Comparison of ENCODE assay signal across 8 cellular contexts in genomic region chr1:41496080-41497055, GRCh38. TPM values are rescaled to one million over a fixed set of nuclear protein-coding genes. Genes with fewer than 3 reads are reported as not detected.
DNase-seq lines count a peak whose midpoint lies in the region; ATAC-seq, FAIRE-seq and TF ChIP-seq lines count a peak whose summit lies in the region.

No MANE protein-coding gene starts in this region.

- H3K27ac ChIP-seq in pancreas (peak overlapping the region; percentile 62 to 77 (median 66)), Karpas-422 (ENCODE audit: low read length) (no peak overlapping the region)

- DNase-seq in GM06990 (ENCODE audit: extremely low read depth, insufficient read length), result peak; percentile 59
- peak; percentile 88 for DNase-seq in LHCN-M2 (ENCODE audit: low read depth)
- peak; percentile 55 for DNase-seq in foreskin melanocyte
- peak in 5 of 6 donors; percentile 78 to 90 (median 84) for DNase-seq in pancreas
- no peak for DNase-seq in Karpas-422
- no peak for DNase-seq in NCI-H2081 treated with DMSO at 0.1 percent for 48 hours (lab: John Stamatoyannopoulos, UW)

- peaks cover 14% of the 10 kb centered on the region for H3K27me3 Mint-ChIP-seq in activated T-helper 17 cell treated with anti-CD3 and anti-CD28 coated beads, Interleukin-2, amount 50 U/mL, for 72 hours

- H3K4me1 ChIP-seq in pancreas, result peaks cover 18 to 44% (median 25%) of the 10 kb centered on the region in 3 donors
- peaks cover 3% of the 10 kb centered on the region for H3K4me1 ChIP-seq in Karpas-422 (ENCODE audit: low read length)

- H3K27me3 ChIP-seq in GM06990 (replicated peaks; ENCODE audit: control insufficient read depth, insufficient read depth, low read length) (no peaks in the 10 kb centered on the region; the same call in 1 of the 2 replicates), pancreas (no peaks in the 10 kb centered on the region), Karpas-422 (ENCODE audit: low read length) (no peaks in the 10 kb centered on the region)

- no peaks in the 10 kb centered on the region for H3K9me3 Mint-ChIP-seq in activated T-helper 17 cell treated with anti-CD3 and anti-CD28 coated beads, Interleukin-2, amount 50 U/mL, for 72 hours

- no peaks in the 10 kb centered on the region for H3K9me2 ChIP-seq in Karpas-422 (replicated peaks; ENCODE audit: insufficient read depth, low read length)

- no peak overlapping the region for H3K9ac ChIP-seq in Karpas-422 (ENCODE audit: low read length)

- 19 to 20% methylated on average over 49 to 74 of the region's 74 CpGs for WGBS in pancreas, 2 donors

- no peaks in the 10 kb centered on the region for H3K9me3 ChIP-seq in pancreas
- no peaks in the 10 kb centered on the region for H3K9me3 ChIP-seq in Karpas-422 (ENCODE audit: low read length)

- H3K4me2 ChIP-seq in Karpas-422 (ENCODE audit: low read depth, low read length, poor library complexity, severe bottlenecking), result no peak overlapping the region

- no peaks in the 10 kb centered on the region for H4K20me1 ChIP-seq in Karpas-422 (ENCODE audit: insufficient read depth, low read depth, low read length)

- peak overlapping the region; percentile 52 for H3K4me3 Mint-ChIP-seq in activated T-helper 17 cell treated with anti-CD3 and anti-CD28 coated beads, Interleukin-2, amount 50 U/mL, for 72 hours

- intact Hi-C loops in pancreas (cut with DNase I), result no loop called here

- no peak overlapping the region for H2AFZ ChIP-seq in Karpas-422 (ENCODE audit: low read length)

- TF ChIP-seq CTCF in GM06990 (IDR thresholded peaks at IDR 0.05; ENCODE audit: insufficient read depth, low read length, poor library complexity, severe bottlenecking) (no peak), pancreas (IDR thresholded peaks at IDR 0.05) (no peak)

- no peak for FAIRE-seq in pancreas (lab: Jason Lieb, UNC)

- ATAC-seq in activated T-helper 17 cell treated with anti-CD3 and anti-CD28 coated beads, Interleukin-2, amount 50 U/mL, for 72 hours (replicated peaks), result peak; percentile 90
- ATAC-seq in pancreas, result peak; percentile 44 to 66 (median 50)
- no peak for ATAC-seq in HG02623 (IDR thresholded peaks at IDR 0.05; ENCODE audit: unreplicated experiment)

- H3K36me3 ChIP-seq in GM06990 (ENCODE audit: control insufficient read depth, insufficient read depth, low read length) (no peaks in the 10 kb centered on the region), pancreas (no peaks in the 10 kb centered on the region), Karpas-422 (ENCODE audit: insufficient read depth, low read length) (no peaks in the 10 kb centered on the region)

- no peaks in the 10 kb centered on the region for H3K4me1 Mint-ChIP-seq in activated T-helper 17 cell treated with anti-CD3 and anti-CD28 coated beads, Interleukin-2, amount 50 U/mL, for 72 hours

- H3K4me3 ChIP-seq in GM06990 (replicated peaks; ENCODE audit: low read depth, low read length) (peak overlapping the region; percentile 48), pancreas (peak overlapping the region in 2 of 4 donors; percentile 7 to 38), Karpas-422 (ENCODE audit: low read length) (no peak overlapping the region)

- H3K36me3 Mint-ChIP-seq in activated T-helper 17 cell treated with anti-CD3 and anti-CD28 coated beads, Interleukin-2, amount 50 U/mL, for 72 hours (ENCODE audit: low read depth), result no peaks in the 10 kb centered on the region

- no peaks in the 10 kb centered on the region for H3K79me2 ChIP-seq in Karpas-422 (ENCODE audit: low read length)

- no peak overlapping the region for H3K27ac Mint-ChIP-seq in activated T-helper 17 cell treated with anti-CD3 and anti-CD28 coated beads, Interleukin-2, amount 50 U/mL, for 72 hours

RNA-seq across cellular contexts. Expression of gene EDN2, which starts 11.9 kb away (rescaled TPM):
- not detected in 2 replicates for total RNA-seq in LHCN-M2 (2014; rRNA removed)
- polyA plus RNA-seq in LHCN-M2 (2012), result not detected
- not detected for total RNA-seq in activated T-helper 17 cell treated with anti-CD3 and anti-CD28 coated beads, Interleukin-2, amount 50 U/mL, for 72 hours
- 1 to 10 TPM; 1.2 to 3.0 (median 1.6) TPM for total RNA-seq in pancreas
- 1 to 10 TPM; 2.9 to 8.3 TPM for polyA plus RNA-seq in pancreas
- total RNA-seq in Karpas-422 (2014; rRNA removed; shearing (Covaris generic); ENCODE audit: low replicate concordance), result not detected in 2 replicates

Comparison
In these comparisons a context has a peak if more than half of its experiments do, and no peak if none do; other contexts are left out.
1. DNase-seq: peak in GM06990 (single experiment), LHCN-M2 (single experiment), foreskin melanocyte (single experiment) and pancreas (5 of 6); none in Karpas-422 (single experiment) and NCI-H2081 treated with DMSO at 0.1 percent for 48 hours (single experiment).